ENCODE assay signal across 8 cellular contexts in genomic region chr7:35694161-35694783, GRCh38. TPM values are rescaled to one million over a fixed set of nuclear protein-coding genes. Genes with fewer than 3 reads are reported as not detected.
DNase-seq lines count a peak whose midpoint lies in the region; ATAC-seq and TF ChIP-seq lines count a peak whose summit lies in the region.

No MANE protein-coding gene starts in this region.

- peaks cover 21% of the 10 kb centered on the region for H3K36me3 Mint-ChIP-seq in osteocyte (ENCODE audit: unreplicated experiment)

- ATAC-seq in GM21367 (IDR thresholded peaks at IDR 0.05; ENCODE audit: unreplicated experiment) = peak; percentile 7

- H3K27me3 ChIP-seq in HL-60 (ENCODE audit: insufficient read depth, poor library complexity, severe bottlenecking) = no peaks in the 10 kb centered on the region

- H3K4me3 ChIP-seq in HL-60 (replicated peaks; ENCODE audit: insufficient read depth, low read length) (peak overlapping the region; percentile 61), fibroblast of the aortic adventitia (ENCODE audit: low read depth, low read length) (peak overlapping the region; percentile 97)

- H3K27me3 Mint-ChIP-seq in osteocyte (ENCODE audit: unreplicated experiment) = no peaks in the 10 kb centered on the region

- peak overlapping the region; percentile 85 for H3K27ac ChIP-seq in HL-60 (replicated peaks)

- peak overlapping the region; percentile 90 for H3K4me3 Mint-ChIP-seq in osteocyte (ENCODE audit: unreplicated experiment)

- no peaks in the 10 kb centered on the region for H3K9me3 Mint-ChIP-seq in osteocyte (ENCODE audit: unreplicated experiment)

- DNase-seq in COLO668 (lab: John Stamatoyannopoulos, UW; ENCODE audit: unreplicated experiment) (peak; percentile 67), HL-60 (ENCODE audit: low read depth in 1 of 2, low spot score in 1 of 2) (no peak), fibroblast of the aortic adventitia (ENCODE audit: low read depth) (peak; percentile 30), osteocyte (ENCODE audit: extremely low spot score, unreplicated experiment) (no peak), NCI-H226 (no peak)
- DNase-seq in activated CD4-positive, alpha-beta T cell treated with anti-CD3 and anti-CD28 coated beads, Interleukin-2, amount 50 U/mL, for 1 hour = peak; percentile 8
- DNase-seq in stimulated activated CD4-positive, alpha-beta T cell treated with anti-CD3 and anti-CD28 coated beads, Interleukin-2, amount 100 ng/mL, for 48 hours = no peak

- peak overlapping the region; percentile 78 for H3K27ac Mint-ChIP-seq in osteocyte (ENCODE audit: unreplicated experiment)

- H3K4me1 Mint-ChIP-seq in osteocyte (ENCODE audit: unreplicated experiment) = peaks cover 68% of the 10 kb centered on the region

- TF ChIP-seq CTCF in HL-60 (IDR thresholded peaks at IDR 0.05; ENCODE audit: insufficient read depth, low read length) = no peak
- no peak for TF ChIP-seq CTCF in fibroblast of the aortic adventitia (IDR thresholded peaks at IDR 0.05; ENCODE audit: insufficient read depth, low read length)
- TF ChIP-seq CTCF in osteocyte (IDR thresholded peaks at IDR 0.05) = no peak

RNA-seq across cellular contexts. Expression of gene HERPUD2, which starts 0.7 kb away (rescaled TPM):
- total RNA-seq in fibroblast of the aortic adventitia (ENCODE audit: low replicate concordance) (11.4 and 26.5 TPM in 2 replicates), osteocyte (31.8 and 34.8 TPM in 2 replicates)

Comparison
In these comparisons a context has a peak if more than half of its experiments do, and no peak if none do; other contexts are left out.
1. DNase-seq: peak in COLO668 (single experiment), activated CD4-positive, alpha-beta T cell treated with anti-CD3 and anti-CD28 coated beads, Interleukin-2, amount 50 U/mL, for 1 hour (single experiment) and fibroblast of the aortic adventitia (single experiment); none in HL-60 (0 of 2), osteocyte (single experiment), stimulated activated CD4-positive, alpha-beta T cell treated with anti-CD3 and anti-CD28 coated beads, Interleukin-2, amount 100 ng/mL, for 48 hours (0 of 2) and NCI-H226 (single experiment).